Comparison of ENCODE assay signal across 8 cellular contexts in genomic region chr13:99374994-99375805, GRCh38.
DNase-seq lines count a peak whose midpoint lies in the region; ATAC-seq and TF ChIP-seq lines count a peak whose summit lies in the region.

No MANE protein-coding gene starts in this region.

- H2AFZ ChIP-seq in OCI-LY3 (ENCODE audit: low read depth, low read length): no peak overlapping the region
- H2AFZ ChIP-seq in smooth muscle cell (ENCODE audit: low read depth): no peak overlapping the region

- ATAC-seq in GM18505 (IDR thresholded peaks at IDR 0.05; ENCODE audit: unreplicated experiment) (peak; percentile 56), HG02610 (IDR thresholded peaks at IDR 0.05; ENCODE audit: unreplicated experiment) (peak; percentile 32)

- H4K20me1 ChIP-seq in OCI-LY3 (ENCODE audit: insufficient read depth, low read length) (no peaks in the 10 kb centered on the region), smooth muscle cell (ENCODE audit: low read depth) (no peaks in the 10 kb centered on the region)

- H3K27me3 ChIP-seq in OCI-LY3 (ENCODE audit: low read depth, low read length) (no peaks in the 10 kb centered on the region), smooth muscle cell (ENCODE audit: low read depth) (no peaks in the 10 kb centered on the region)

- H3K4me3 ChIP-seq in OCI-LY3 (ENCODE audit: low read length): peak overlapping the region; percentile 54
- H3K4me3 ChIP-seq in smooth muscle cell: no peak overlapping the region

- TF ChIP-seq POLR2A in GM18505 (IDR thresholded peaks at IDR 0.05; ENCODE audit: borderline replicate concordance, extremely low read depth, insufficient read depth, insufficient read length): peak; percentile 37

- CTCF ChIA-PET in Calu3 (lab: Charles Lee): no interaction called here

- TF ChIP-seq CTCF in OCI-LY3 (IDR thresholded peaks at IDR 0.05; ENCODE audit: low read depth, low read length): no peak
- TF ChIP-seq CTCF in Calu3 (IDR thresholded peaks at IDR 0.05; ENCODE audit: unreplicated experiment): no peak
- no peak for TF ChIP-seq CTCF in smooth muscle cell (IDR thresholded peaks at IDR 0.05; ENCODE audit: borderline replicate concordance, insufficient read depth, poor library complexity, severe bottlenecking)

- WGBS in smooth muscle cell (ENCODE audit: low lambda C conversion rate): 98% methylated on average over 10 of the region's 12 CpGs

- BruUV-seq in Calu3 (replicated peaks; lab: Mats Ljungman, UMichigan): no TSS peak

- peak overlapping the region; percentile 46 to 93 (median 84) for H3K27ac Mint-ChIP-seq in immature natural killer cell
- H3K27ac Mint-ChIP-seq in Calu3 (ENCODE audit: unreplicated experiment): no peak overlapping the region

- H3K79me2 ChIP-seq in OCI-LY3 (ENCODE audit: low read length) (no peaks in the 10 kb centered on the region), smooth muscle cell (ENCODE audit: low read depth) (no peaks in the 10 kb centered on the region)

- H3K36me3 Mint-ChIP-seq in immature natural killer cell (peaks cover 35 to 63% (median 60%) of the 10 kb centered on the region in 3 donors), Calu3 (ENCODE audit: insufficient read depth, unreplicated experiment) (peaks cover 6% of the 10 kb centered on the region)

- peak; percentile 48 to 73 (median 54) for DNase-seq in immature natural killer cell
- no peak for DNase-seq in Calu3
- no peak for DNase-seq in epidermal melanocyte (ENCODE audit: insufficient read length, low spot score)
- no peak for DNase-seq in smooth muscle cell (lab: John Stamatoyannopoulos, UW; ENCODE audit: unreplicated experiment)
- no peak for DNase-seq in 8988T

- H3K9me3 Mint-ChIP-seq in immature natural killer cell: no peaks in the 10 kb centered on the region
- no peaks in the 10 kb centered on the region for H3K9me3 Mint-ChIP-seq in Calu3 (ENCODE audit: low read depth, unreplicated experiment)

- H3F3A ChIP-seq in smooth muscle cell (ENCODE audit: low read depth): no peaks in the 10 kb centered on the region

- peaks cover 17% of the 10 kb centered on the region for H3K36me3 ChIP-seq in OCI-LY3 (replicated peaks; ENCODE audit: low read depth, low read length)
- no peaks in the 10 kb centered on the region for H3K36me3 ChIP-seq in smooth muscle cell (ENCODE audit: low read depth)

- H3K4me2 ChIP-seq in OCI-LY3 (ENCODE audit: low read length) (peak overlapping the region; percentile 71), smooth muscle cell (no peak overlapping the region)

- H3K27ac ChIP-seq in OCI-LY3 (ENCODE audit: low read length) (peak overlapping the region; percentile 85), smooth muscle cell (ENCODE audit: low read depth) (no peak overlapping the region)

- H3K9ac ChIP-seq in OCI-LY3 (ENCODE audit: low read length) (peak overlapping the region; percentile 38), smooth muscle cell (ENCODE audit: low read depth) (no peak overlapping the region)

- H3K4me3 Mint-ChIP-seq in immature natural killer cell: peak overlapping the region in 4 of 5 donors; percentile 17 to 49 (median 40)
- no peak overlapping the region for H3K4me3 Mint-ChIP-seq in Calu3 (ENCODE audit: low read depth, unreplicated experiment)

- H3K4me1 Mint-ChIP-seq in immature natural killer cell (peaks cover 60 to 81% of the 10 kb centered on the region in 2 donors), Calu3 (ENCODE audit: low read depth, unreplicated experiment) (no peaks in the 10 kb centered on the region)

- intact Hi-C loops in Calu3 (cut with micrococcal nuclease; ENCODE audit: unreplicated experiment): no loop called here

- H3K27me3 Mint-ChIP-seq in immature natural killer cell (ENCODE audit: low read depth in 3 of 3) (peaks cover 2 to 17% (median 12%) of the 10 kb centered on the region in 3 donors), Calu3 (ENCODE audit: unreplicated experiment) (no peaks in the 10 kb centered on the region)

- H3K9me3 ChIP-seq in OCI-LY3 (ENCODE audit: insufficient read depth, low read length): no peaks in the 10 kb centered on the region
- no peaks in the 10 kb centered on the region for H3K9me3 ChIP-seq in smooth muscle cell (replicated peaks; ENCODE audit: low read depth)

- H3K4me1 ChIP-seq in OCI-LY3 (ENCODE audit: low read length): peaks cover 74% of the 10 kb centered on the region
- no peaks in the 10 kb centered on the region for H3K4me1 ChIP-seq in smooth muscle cell (ENCODE audit: low read depth)

Comparison
In these comparisons a context has a peak if more than half of its experiments do, and no peak if none do; other contexts are left out.
1. DNase-seq: peak in immature natural killer cell (3 of 3); none in Calu3 (single experiment), epidermal melanocyte (single experiment), smooth muscle cell (single experiment) and 8988T (single experiment).